ENCODE assay signal across 10 cellular contexts in genomic region chr1:186806477-186806876, GRCh38. TPM values are rescaled to one million over a fixed set of nuclear protein-coding genes. Genes with fewer than 3 reads are reported as not detected.
A peak's percentile ranks its signal among the peaks of the same experiment; 100 is the strongest.
DNase-seq lines count a peak whose midpoint lies in the region; ATAC-seq, FAIRE-seq and TF ChIP-seq lines count a peak whose summit lies in the region.
"Had no signal": no experiment of that assay in that cellular context is flagged by ENCODE, and none has a peak within 500 bp of the region (broad histone marks: within the 10 kb centered on the region; RNA-seq: fewer than 3 reads in every experiment).

No MANE protein-coding gene starts in this region.

- TF ChIP-seq POLR2A in A549 (IDR thresholded peaks at IDR 0.05; ENCODE audit: low read length) (no peak), GM12891 (IDR thresholded peaks at IDR 0.05; ENCODE audit: low read depth, low read length) (no peak)

- TF ChIP-seq CTCF in A549 (IDR thresholded peaks at IDR 0.05): peak; percentile 57
- peak; percentile 34 for TF ChIP-seq CTCF in epithelial cell of proximal tubule (conservative IDR thresholded peaks at IDR 0.05; ENCODE audit: low read depth, low read length)

- CTCF ChIA-PET in A549 (lab: Yijun Ruan, JAX): interaction anchor here (0.6 to 2.8 kb wide), 31 partner anchors 9 to 476 kb away, joined by 3 to 24 read pairs (median 4); partner anchors contain the start of genes ODR4, PTGS2 and TPR

- no peaks in the 10 kb centered on the region for H3K9me3 ChIP-seq in A549

- no peak overlapping the region for H3K4me2 ChIP-seq in A549

- FAIRE-seq in A549 (lab: Jason Lieb, UNC) (peak; percentile 90), GM12891 (lab: Jason Lieb, UNC) (peak; percentile 16)

- H3K4me3 ChIP-seq in A549 (no peak overlapping the region), epithelial cell of proximal tubule (ENCODE audit: low read depth, low read length) (no peak overlapping the region)

- POLR2A ChIA-PET in A549 (lab: Yijun Ruan, JAX): no interaction called here

- TF ChIP-seq EP300 in A549 (IDR thresholded peaks at IDR 0.05): no peak

- peaks cover 11% of the 10 kb centered on the region for H3K4me1 ChIP-seq in A549

- H3K27ac ChIP-seq in A549: peak overlapping the region in 1 of 2 experiments; percentile 35; a peak in 1 of 6 replicates

- DNase-seq in A549 (ENCODE audit: low read depth in 1 of 2, low spot score in 1 of 2): peak; percentile 23 to 77
- DNase-seq in GM12891 (ENCODE audit: insufficient read length, low spot score): no peak
- DNase-seq in NCI-H82 (lab: John Stamatoyannopoulos, UW): peak; percentile 72
- DNase-seq in epithelial cell of proximal tubule (ENCODE audit: low read depth): no peak
- DNase-seq in GOT3 (lab: John Stamatoyannopoulos, UW): no peak
- DNase-seq in pons (ENCODE audit: low spot score): no peak
- DNase-seq: GDM1, T-helper 9 cell had no signal

- 14% methylated on average over 3 of the region's 3 CpGs for WGBS in A549 (ENCODE audit: missing lambda C conversion rate)

- peak; percentile 82 to 83 for TF ChIP-seq RAD21 in A549 (conservative IDR thresholded peaks at IDR 0.05 in 1 of 2, IDR thresholded peaks at IDR 0.05 in 1 of 2)

- peak; percentile 81 to 91 for ATAC-seq in A549
- no peak for ATAC-seq in HG03520 (IDR thresholded peaks at IDR 0.05; ENCODE audit: unreplicated experiment)
- ATAC-seq in HG03439 (IDR thresholded peaks at IDR 0.05; ENCODE audit: unreplicated experiment): no peak

TF ChIP-seq in A549, 52 proteins besides CTCF, POLR2A, EP300 and RAD21:
- TF ChIP-seq CHD4 (IDR thresholded peaks at IDR 0.05; ENCODE audit: borderline replicate concordance) (no peak), SMC3 (IDR thresholded peaks at IDR 0.05) (peak; percentile 78), NPAS2 (CRISPR knock-in tag; IDR thresholded peaks at IDR 0.05; ENCODE audit: borderline replicate concordance) (no peak), E2F6 (IDR thresholded peaks at IDR 0.05; ENCODE audit: borderline replicate concordance, low read depth) (no peak)

TF ChIP-seq in GM12891, 5 proteins besides CTCF, POLR2A, EP300 and RAD21:
- TF ChIP-seq SPI1 (IDR thresholded peaks at IDR 0.05; ENCODE audit: low read depth, low read length): no peak
- no peak for TF ChIP-seq PAX5 (IDR thresholded peaks at IDR 0.05; ENCODE audit: insufficient read depth, low read length, severe bottlenecking)
- no peak for TF ChIP-seq POLR2AphosphoS5 (IDR thresholded peaks at IDR 0.05; ENCODE audit: low read depth, low read length)
- no peak for TF ChIP-seq TAF1 (IDR thresholded peaks at IDR 0.05; ENCODE audit: low read depth, low read length)
- no peak for TF ChIP-seq POU2F2 (IDR thresholded peaks at IDR 0.05; ENCODE audit: low read depth, low read length)

RNA-seq across cellular contexts. Expression of gene PLA2G4A, which starts 22.3 kb away (rescaled TPM):
- 80.4 and 84.3 TPM in 2 replicates for polyA plus RNA-seq in A549 (2011; rRNA removed)
- polyA plus RNA-seq in A549 (2012; cell fraction: cytosol; rRNA removed): 3.8 and 4.3 TPM in 2 replicates
- 3.2 and 4.1 TPM in 2 replicates for polyA plus RNA-seq in A549 (2012; cell fraction: nucleus; rRNA removed)
- polyA plus RNA-seq in A549 (2017; fragmentation: RNase III; extraction: RNeasy Plus Mini Kit Qiagen cat#74134 plus additional on column Dnase treatment): 14.9 to 26.3 TPM (median 17.6 TPM) in 3 replicates
- polyA minus RNA-seq in A549 (2011; rRNA and poly(A)+ RNA removed): 18.8 and 23.8 TPM in 2 replicates
- polyA plus RNA-seq in GM12891 (2012; ENCODE audit: low read depth, missing spikeins): 1.3 TPM
- total RNA-seq in epithelial cell of proximal tubule: 0.40 and 2.3 TPM in 2 replicates

Comparison
In these comparisons a context has a peak if more than half of its experiments do, and no peak if none do; other contexts are left out.
1. ATAC-seq: peak in A549 (2 of 2); none in HG03520 (single experiment) and HG03439 (single experiment).
2. DNase-seq: peak in A549 (2 of 2) and NCI-H82 (single experiment); none in GM12891 (single experiment), epithelial cell of proximal tubule (single experiment), GOT3 (single experiment) and pons (single experiment).